In the genomic region with DNA sequence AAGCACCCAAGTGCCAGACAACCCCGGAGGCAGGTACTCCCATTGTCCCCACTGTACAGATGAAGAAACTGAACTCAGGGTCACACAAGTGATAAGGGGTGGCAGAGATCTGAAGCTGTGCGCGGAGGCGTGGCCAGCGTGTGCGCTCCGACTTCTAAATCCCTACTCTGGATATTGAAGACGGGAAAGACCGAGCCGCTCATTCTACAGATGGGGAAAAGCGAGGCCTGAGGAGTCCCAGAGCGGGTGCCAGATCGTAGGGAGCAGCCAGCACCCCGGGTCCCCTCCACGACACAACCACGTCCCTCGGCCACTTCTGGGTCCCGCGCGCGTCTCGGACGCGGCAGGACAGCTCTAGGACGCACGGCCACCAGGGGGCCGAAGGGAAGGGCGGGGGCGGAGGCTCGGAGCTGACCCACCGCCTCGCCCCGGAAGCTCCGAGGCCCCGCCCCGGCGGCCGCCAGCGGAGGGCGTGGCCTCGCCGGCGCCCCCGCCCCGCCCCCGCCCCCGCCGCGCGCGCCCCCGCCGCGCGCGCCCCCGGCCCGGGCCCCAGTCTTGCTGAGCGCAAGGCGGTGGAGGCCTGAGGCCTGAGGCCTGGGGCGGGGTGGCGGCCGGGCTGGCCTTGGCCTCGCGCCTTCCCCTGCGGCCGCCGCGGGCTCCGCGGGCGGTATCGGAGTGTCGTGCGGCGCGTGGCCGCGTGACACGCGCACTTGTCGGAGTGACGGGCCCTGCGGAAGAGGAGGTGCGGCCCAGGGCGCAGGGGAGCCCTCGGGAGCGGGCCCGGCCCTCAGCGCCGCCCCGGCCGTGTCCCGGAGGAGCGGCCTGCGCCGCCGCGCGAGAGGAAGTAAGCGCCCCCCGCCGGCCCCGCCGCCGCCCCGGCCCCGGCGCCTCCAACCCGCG, we compare ENCODE assay signal across 1 cellular context.
TF ChIP-seq lines count a peak whose summit lies in the region.

Gene H6PD, plus strand, starts transcription at position 552 of the 900 bp plus-strand sequence. CDS start 10,161 bp downstream, outside the sequence.

TF ChIP-seq in H1, 55 proteins besides CTCF, POLR2A, EP300 and RAD21 (continued from another document):
- TF ChIP-seq, protein P1, sequence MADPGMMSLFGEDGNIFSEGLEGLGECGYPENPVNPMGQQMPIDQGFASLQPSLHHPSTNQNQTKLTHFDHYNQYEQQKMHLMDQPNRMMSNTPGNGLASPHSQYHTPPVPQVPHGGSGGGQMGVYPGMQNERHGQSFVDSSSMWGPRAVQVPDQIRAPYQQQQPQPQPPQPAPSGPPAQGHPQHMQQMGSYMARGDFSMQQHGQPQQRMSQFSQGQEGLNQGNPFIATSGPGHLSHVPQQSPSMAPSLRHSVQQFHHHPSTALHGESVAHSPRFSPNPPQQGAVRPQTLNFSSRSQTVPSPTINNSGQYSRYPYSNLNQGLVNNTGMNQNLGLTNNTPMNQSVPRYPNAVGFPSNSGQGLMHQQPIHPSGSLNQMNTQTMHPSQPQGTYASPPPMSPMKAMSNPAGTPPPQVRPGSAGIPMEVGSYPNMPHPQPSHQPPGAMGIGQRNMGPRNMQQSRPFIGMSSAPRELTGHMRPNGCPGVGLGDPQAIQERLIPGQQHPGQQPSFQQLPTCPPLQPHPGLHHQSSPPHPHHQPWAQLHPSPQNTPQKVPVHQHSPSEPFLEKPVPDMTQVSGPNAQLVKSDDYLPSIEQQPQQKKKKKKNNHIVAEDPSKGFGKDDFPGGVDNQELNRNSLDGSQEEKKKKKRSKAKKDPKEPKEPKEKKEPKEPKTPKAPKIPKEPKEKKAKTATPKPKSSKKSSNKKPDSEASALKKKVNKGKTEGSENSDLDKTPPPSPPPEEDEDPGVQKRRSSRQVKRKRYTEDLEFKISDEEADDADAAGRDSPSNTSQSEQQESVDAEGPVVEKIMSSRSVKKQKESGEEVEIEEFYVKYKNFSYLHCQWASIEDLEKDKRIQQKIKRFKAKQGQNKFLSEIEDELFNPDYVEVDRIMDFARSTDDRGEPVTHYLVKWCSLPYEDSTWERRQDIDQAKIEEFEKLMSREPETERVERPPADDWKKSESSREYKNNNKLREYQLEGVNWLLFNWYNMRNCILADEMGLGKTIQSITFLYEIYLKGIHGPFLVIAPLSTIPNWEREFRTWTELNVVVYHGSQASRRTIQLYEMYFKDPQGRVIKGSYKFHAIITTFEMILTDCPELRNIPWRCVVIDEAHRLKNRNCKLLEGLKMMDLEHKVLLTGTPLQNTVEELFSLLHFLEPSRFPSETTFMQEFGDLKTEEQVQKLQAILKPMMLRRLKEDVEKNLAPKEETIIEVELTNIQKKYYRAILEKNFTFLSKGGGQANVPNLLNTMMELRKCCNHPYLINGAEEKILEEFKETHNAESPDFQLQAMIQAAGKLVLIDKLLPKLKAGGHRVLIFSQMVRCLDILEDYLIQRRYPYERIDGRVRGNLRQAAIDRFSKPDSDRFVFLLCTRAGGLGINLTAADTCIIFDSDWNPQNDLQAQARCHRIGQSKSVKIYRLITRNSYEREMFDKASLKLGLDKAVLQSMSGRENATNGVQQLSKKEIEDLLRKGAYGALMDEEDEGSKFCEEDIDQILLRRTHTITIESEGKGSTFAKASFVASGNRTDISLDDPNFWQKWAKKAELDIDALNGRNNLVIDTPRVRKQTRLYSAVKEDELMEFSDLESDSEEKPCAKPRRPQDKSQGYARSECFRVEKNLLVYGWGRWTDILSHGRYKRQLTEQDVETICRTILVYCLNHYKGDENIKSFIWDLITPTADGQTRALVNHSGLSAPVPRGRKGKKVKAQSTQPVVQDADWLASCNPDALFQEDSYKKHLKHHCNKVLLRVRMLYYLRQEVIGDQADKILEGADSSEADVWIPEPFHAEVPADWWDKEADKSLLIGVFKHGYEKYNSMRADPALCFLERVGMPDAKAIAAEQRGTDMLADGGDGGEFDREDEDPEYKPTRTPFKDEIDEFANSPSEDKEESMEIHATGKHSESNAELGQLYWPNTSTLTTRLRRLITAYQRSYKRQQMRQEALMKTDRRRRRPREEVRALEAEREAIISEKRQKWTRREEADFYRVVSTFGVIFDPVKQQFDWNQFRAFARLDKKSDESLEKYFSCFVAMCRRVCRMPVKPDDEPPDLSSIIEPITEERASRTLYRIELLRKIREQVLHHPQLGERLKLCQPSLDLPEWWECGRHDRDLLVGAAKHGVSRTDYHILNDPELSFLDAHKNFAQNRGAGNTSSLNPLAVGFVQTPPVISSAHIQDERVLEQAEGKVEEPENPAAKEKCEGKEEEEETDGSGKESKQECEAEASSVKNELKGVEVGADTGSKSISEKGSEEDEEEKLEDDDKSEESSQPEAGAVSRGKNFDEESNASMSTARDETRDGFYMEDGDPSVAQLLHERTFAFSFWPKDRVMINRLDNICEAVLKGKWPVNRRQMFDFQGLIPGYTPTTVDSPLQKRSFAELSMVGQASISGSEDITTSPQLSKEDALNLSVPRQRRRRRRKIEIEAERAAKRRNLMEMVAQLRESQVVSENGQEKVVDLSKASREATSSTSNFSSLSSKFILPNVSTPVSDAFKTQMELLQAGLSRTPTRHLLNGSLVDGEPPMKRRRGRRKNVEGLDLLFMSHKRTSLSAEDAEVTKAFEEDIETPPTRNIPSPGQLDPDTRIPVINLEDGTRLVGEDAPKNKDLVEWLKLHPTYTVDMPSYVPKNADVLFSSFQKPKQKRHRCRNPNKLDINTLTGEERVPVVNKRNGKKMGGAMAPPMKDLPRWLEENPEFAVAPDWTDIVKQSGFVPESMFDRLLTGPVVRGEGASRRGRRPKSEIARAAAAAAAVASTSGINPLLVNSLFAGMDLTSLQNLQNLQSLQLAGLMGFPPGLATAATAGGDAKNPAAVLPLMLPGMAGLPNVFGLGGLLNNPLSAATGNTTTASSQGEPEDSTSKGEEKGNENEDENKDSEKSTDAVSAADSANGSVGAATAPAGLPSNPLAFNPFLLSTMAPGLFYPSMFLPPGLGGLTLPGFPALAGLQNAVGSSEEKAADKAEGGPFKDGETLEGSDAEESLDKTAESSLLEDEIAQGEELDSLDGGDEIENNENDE (IDR thresholded peaks at IDR 0.05; ENCODE audit: insufficient replicate concordance, low read length) = no peak
- TF ChIP-seq BRCA1 (IDR thresholded peaks at IDR 0.05; ENCODE audit: low read depth, low read length) (no peak), E2F6 (IDR thresholded peaks at IDR 0.05) (0 out of 2 replicates have a peak, but pooled peaks have one; percentile 9), NRF1 (IDR thresholded peaks at IDR 0.05; ENCODE audit: low read depth, low read length) (no peak), KDM5A (IDR thresholded peaks at IDR 0.05; ENCODE audit: low read length) (no peak), CREB1 (IDR thresholded peaks at IDR 0.05) (no peak), CBX8 (IDR thresholded peaks at IDR 0.05; ENCODE audit: borderline replicate concordance, low read depth, low read length) (no peak), USF2 (IDR thresholded peaks at IDR 0.05; ENCODE audit: low read length) (no peak), KDM4A (IDR thresholded peaks at IDR 0.05; ENCODE audit: low read depth, low read length, severe bottlenecking) (peak; percentile 92), HDAC2 (IDR thresholded peaks at IDR 0.05; ENCODE audit: borderline replicate concordance in 1 of 2, low read depth in 2 of 2, low read length in 2 of 2) (peak; percentile 34 to 87; a peak in 2 of 4 replicates), TAF1 (IDR thresholded peaks at IDR 0.05; ENCODE audit: low read depth, low read length) (0 out of 2 replicates have a peak, but pooled peaks have one; percentile 59), EGR1 (IDR thresholded peaks at IDR 0.05; ENCODE audit: borderline replicate concordance, low read depth, low read length) (peak; percentile 78; the same call in 1 of the 2 replicates), RBBP5 (IDR thresholded peaks at IDR 0.05; ENCODE audit: borderline replicate concordance, low read depth, low read length) (peak; percentile 56; the same call in 1 of the 2 replicates), BCL11A (IDR thresholded peaks at IDR 0.05; ENCODE audit: low read depth in 2 of 2, low read length in 2 of 2) (no peak), POLR2AphosphoS5 (IDR thresholded peaks at IDR 0.05; ENCODE audit: low read depth, low read length) (0 out of 2 replicates have a peak, but pooled peaks have one; percentile 31), NANOG (IDR thresholded peaks at IDR 0.05; ENCODE audit: insufficient read depth, low read depth, low read length, poor library complexity, severe bottlenecking) (no peak), SP2 (IDR thresholded peaks at IDR 0.05; ENCODE audit: low read length) (no peak), FOSL1 (IDR thresholded peaks at IDR 0.05; ENCODE audit: insufficient read depth, low read depth, low read length) (no peak), MAX (IDR thresholded peaks at IDR 0.05) (peak; percentile 33; the same call in 1 of the 2 replicates), PHF8 (conservative IDR thresholded peaks at IDR 0.05; ENCODE audit: low read depth, low read length) (peak; percentile 96)
